In genomic region chr14:67187210-67187609, GRCh38 we compare ENCODE assay signal across 2 cellular contexts.
A peak's percentile ranks its signal among the peaks of the same experiment; 100 is the strongest.
TF ChIP-seq lines count a peak whose summit lies in the region.

No MANE protein-coding gene starts in this region.

TF ChIP-seq in IMR-90, 13 proteins besides CTCF, POLR2A, EP300 and RAD21:
- TF ChIP-seq, protein P1, sequence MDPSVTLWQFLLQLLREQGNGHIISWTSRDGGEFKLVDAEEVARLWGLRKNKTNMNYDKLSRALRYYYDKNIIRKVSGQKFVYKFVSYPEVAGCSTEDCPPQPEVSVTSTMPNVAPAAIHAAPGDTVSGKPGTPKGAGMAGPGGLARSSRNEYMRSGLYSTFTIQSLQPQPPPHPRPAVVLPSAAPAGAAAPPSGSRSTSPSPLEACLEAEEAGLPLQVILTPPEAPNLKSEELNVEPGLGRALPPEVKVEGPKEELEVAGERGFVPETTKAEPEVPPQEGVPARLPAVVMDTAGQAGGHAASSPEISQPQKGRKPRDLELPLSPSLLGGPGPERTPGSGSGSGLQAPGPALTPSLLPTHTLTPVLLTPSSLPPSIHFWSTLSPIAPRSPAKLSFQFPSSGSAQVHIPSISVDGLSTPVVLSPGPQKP (IDR thresholded peaks at IDR 0.05; ENCODE audit: borderline replicate concordance, low read depth, low read length), result no peak
- no peak for TF ChIP-seq MAZ (IDR thresholded peaks at IDR 0.05; ENCODE audit: borderline replicate concordance, low read depth, low read length)
- no peak for TF ChIP-seq NFE2L2 (IDR thresholded peaks at IDR 0.05; ENCODE audit: low read depth, low read length)
- TF ChIP-seq SMC3 (IDR thresholded peaks at IDR 0.05; ENCODE audit: low read depth, low read length), result no peak
- TF ChIP-seq RFX5 (IDR thresholded peaks at IDR 0.05; ENCODE audit: low read depth, low read length), result no peak
- TF ChIP-seq BHLHE40 (IDR thresholded peaks at IDR 0.05; ENCODE audit: low read depth, low read length), result peak; percentile 41; the same call in 1 of the 2 replicates
- no peak for TF ChIP-seq RCOR1 (IDR thresholded peaks at IDR 0.05; ENCODE audit: insufficient replicate concordance, low read length)
- TF ChIP-seq USF2 (IDR thresholded peaks at IDR 0.05; ENCODE audit: low read depth, low read length), result no peak
- TF ChIP-seq CEBPB (IDR thresholded peaks at IDR 0.05; ENCODE audit: low read depth, low read length), result no peak
- peak; percentile 97 for TF ChIP-seq FOS (IDR thresholded peaks at IDR 0.05; ENCODE audit: low read depth, low read length)

TF ChIP-seq in K562, 482 proteins besides CTCF, POLR2A, EP300 and RAD21 (continues in another document):
- TF ChIP-seq SMARCA4 (IDR thresholded peaks at IDR 0.05) (peak; percentile 59; the same call in 1 of the 2 replicates), DIDO1 (tag; IDR thresholded peaks at IDR 0.05; ENCODE audit: low read depth) (no peak), ZBTB11 (CRISPR knock-in tag; IDR thresholded peaks at IDR 0.05) (no peak), NFATC3 (IDR thresholded peaks at IDR 0.05) (no peak), ZNF77 (CRISPR knock-in tag; IDR thresholded peaks at IDR 0.05) (no peak), ZNF124 (CRISPR knock-in tag; IDR thresholded peaks at IDR 0.05) (no peak), ZNF644 (tag; IDR thresholded peaks at IDR 0.05; ENCODE audit: low read depth) (no peak), MAFG (tag; conservative IDR thresholded peaks at IDR 0.05) (0 out of 2 replicates have a peak, but pooled peaks have one; percentile 13), FOSL1 (tag; conservative IDR thresholded peaks at IDR 0.05) (peak; percentile 94), MXI1 (IDR thresholded peaks at IDR 0.05; ENCODE audit: low read depth, low read length) (no peak), SMARCE1 (IDR thresholded peaks at IDR 0.05) (peak; percentile 39; the same call in 1 of the 2 replicates), DDX20 (tag; IDR thresholded peaks at IDR 0.05; ENCODE audit: low read depth) (no peak), SMARCA5 (IDR thresholded peaks at IDR 0.05) (no peak), JUND (IDR thresholded peaks at IDR 0.05; ENCODE audit: borderline replicate concordance, low read depth, low read length) (peak; percentile 88), JUND (tag; IDR thresholded peaks at IDR 0.05; ENCODE audit: borderline replicate concordance, low read depth, low read length) (peak; percentile 89), PHTF2 (CRISPR knock-in tag; IDR thresholded peaks at IDR 0.05) (no peak), MYNN (IDR thresholded peaks at IDR 0.05) (no peak), MYNN (CRISPR knock-in tag; IDR thresholded peaks at IDR 0.05) (no peak), BCL6 (CRISPR knock-in tag; IDR thresholded peaks at IDR 0.05) (no peak), GABPB1 (CRISPR knock-in tag; IDR thresholded peaks at IDR 0.05) (no peak), JUNB (CRISPR knock-in tag; conservative IDR thresholded peaks at IDR 0.05) (peak; percentile 71), IRF2 (CRISPR knock-in tag; IDR thresholded peaks at IDR 0.05) (no peak), E2F6 (IDR thresholded peaks at IDR 0.05; ENCODE audit: borderline replicate concordance in 1 of 2, extremely low read depth in 1 of 2, insufficient read depth in 1 of 2, insufficient read length in 1 of 2, low read depth in 1 of 2, low read length in 1 of 2, poor library complexity in 1 of 2, severe bottlenecking in 1 of 2) (no peak), ARNT (IDR thresholded peaks at IDR 0.05) (no peak), FOS (IDR thresholded peaks at IDR 0.05; ENCODE audit: extremely low read depth, insufficient read length) (peak; percentile 41), ZNF778 (CRISPR knock-in tag; IDR thresholded peaks at IDR 0.05) (no peak), CHCHD3 (CRISPR knock-in tag; IDR thresholded peaks at IDR 0.05) (no peak), NEUROD1 (IDR thresholded peaks at IDR 0.05; ENCODE audit: borderline replicate concordance, low read depth, low read length, partially characterized antibody) (no peak), ZBTB33 (CRISPR knock-in tag; IDR thresholded peaks at IDR 0.05) (no peak), PBX2 (CRISPR knock-in tag; IDR thresholded peaks at IDR 0.05; ENCODE audit: low read depth) (no peak), PBX2 (tag; conservative IDR thresholded peaks at IDR 0.05; ENCODE audit: low read depth) (no peak), RCOR1 (IDR thresholded peaks at IDR 0.05; ENCODE audit: borderline replicate concordance in 1 of 2, low read depth in 2 of 2, low read length in 2 of 2) (no peak), ARID1B (IDR thresholded peaks at IDR 0.05) (peak; percentile 56; the same call in 1 of the 2 replicates)
- TF ChIP-seq, protein P2, sequence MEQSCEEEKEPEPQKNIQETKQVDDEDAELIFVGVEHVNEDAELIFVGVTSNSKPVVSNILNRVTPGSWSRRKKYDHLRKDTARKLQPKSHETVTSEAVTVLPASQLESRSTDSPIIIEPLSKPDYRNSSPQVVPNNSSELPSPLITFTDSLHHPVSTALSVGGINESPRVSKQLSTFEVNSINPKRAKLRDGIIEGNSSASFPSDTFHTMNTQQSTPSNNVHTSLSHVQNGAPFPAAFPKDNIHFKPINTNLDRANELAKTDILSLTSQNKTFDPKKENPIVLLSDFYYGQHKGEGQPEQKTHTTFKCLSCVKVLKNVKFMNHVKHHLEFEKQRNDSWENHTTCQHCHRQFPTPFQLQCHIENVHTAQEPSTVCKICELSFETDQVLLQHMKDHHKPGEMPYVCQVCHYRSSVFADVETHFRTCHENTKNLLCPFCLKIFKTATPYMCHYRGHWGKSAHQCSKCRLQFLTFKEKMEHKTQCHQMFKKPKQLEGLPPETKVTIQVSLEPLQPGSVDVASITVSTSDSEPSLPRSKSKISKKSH (CRISPR knock-in tag; IDR thresholded peaks at IDR 0.05), result no peak
- TF ChIP-seq, protein P3, sequence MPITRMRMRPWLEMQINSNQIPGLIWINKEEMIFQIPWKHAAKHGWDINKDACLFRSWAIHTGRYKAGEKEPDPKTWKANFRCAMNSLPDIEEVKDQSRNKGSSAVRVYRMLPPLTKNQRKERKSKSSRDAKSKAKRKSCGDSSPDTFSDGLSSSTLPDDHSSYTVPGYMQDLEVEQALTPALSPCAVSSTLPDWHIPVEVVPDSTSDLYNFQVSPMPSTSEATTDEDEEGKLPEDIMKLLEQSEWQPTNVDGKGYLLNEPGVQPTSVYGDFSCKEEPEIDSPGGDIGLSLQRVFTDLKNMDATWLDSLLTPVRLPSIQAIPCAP (CRISPR knock-in tag; IDR thresholded peaks at IDR 0.05; ENCODE audit: borderline replicate concordance), result no peak
- TF ChIP-seq, protein P4, sequence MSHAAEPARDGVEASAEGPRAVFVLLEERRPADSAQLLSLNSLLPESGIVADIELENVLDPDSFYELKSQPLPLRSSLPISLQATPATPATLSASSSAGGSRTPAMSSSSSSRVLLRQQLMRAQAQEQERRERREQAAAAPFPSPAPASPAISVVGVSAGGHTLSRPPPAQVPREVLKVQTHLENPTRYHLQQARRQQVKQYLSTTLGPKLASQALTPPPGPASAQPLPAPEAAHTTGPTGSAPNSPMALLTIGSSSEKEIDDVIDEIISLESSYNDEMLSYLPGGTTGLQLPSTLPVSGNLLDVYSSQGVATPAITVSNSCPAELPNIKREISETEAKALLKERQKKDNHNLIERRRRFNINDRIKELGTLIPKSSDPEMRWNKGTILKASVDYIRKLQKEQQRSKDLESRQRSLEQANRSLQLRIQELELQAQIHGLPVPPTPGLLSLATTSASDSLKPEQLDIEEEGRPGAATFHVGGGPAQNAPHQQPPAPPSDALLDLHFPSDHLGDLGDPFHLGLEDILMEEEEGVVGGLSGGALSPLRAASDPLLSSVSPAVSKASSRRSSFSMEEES (CRISPR knock-in tag; IDR thresholded peaks at IDR 0.05), result no peak
- TF ChIP-seq, protein P5, sequence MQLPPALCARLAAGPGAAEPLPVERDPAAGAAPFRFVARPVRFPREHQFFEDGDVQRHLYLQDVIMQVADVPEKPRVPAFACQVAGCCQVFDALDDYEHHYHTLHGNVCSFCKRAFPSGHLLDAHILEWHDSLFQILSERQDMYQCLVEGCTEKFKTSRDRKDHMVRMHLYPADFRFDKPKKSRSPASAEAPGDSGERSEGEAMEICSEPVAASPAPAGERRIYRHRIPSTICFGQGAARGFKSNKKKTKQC (CRISPR knock-in tag; IDR thresholded peaks at IDR 0.05), result no peak
- TF ChIP-seq, protein P6, sequence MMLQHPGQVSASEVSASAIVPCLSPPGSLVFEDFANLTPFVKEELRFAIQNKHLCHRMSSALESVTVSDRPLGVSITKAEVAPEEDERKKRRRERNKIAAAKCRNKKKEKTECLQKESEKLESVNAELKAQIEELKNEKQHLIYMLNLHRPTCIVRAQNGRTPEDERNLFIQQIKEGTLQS (IDR thresholded peaks at IDR 0.05), result peak; percentile 83
- TF ChIP-seq, protein P6 (CRISPR knock-in tag; conservative IDR thresholded peaks at IDR 0.05), result no peak
